Comparison of ENCODE assay signal across 18 cellular contexts in genomic region chr3:52719618-52720017, GRCh38.
"Had no signal": no experiment of that assay in that cellular context is flagged by ENCODE, and none has a peak within 500 bp of the region (broad histone marks: within the 10 kb centered on the region; RNA-seq: fewer than 3 reads in every experiment).

No MANE protein-coding gene starts in this region.

- DNase-seq: activated CD4-positive, alpha-beta T cell treated with anti-CD3 and anti-CD28 coated beads, Interleukin-2, amount 50 U/mL, for 4 hours; activated CD4-positive, CD25-positive, alpha-beta regulatory T cell treated with anti-CD3 and anti-CD28 coated beads, Interleukin-2, amount 50 U/mL, for 72 hours; activated gamma-delta T cell treated with Interleukin-2 at 50 U/mL for 16 hours; activated T-cell treated with anti-CD3 and anti-CD28 coated beads, Interleukin-2, amount 50 U/mL, for 72 hours; adrenal gland; cerebellar nuclear complex; cortex of kidney; effector CD8-positive, alpha-beta T cell; heart right ventricle; left ventricle myocardium inferior; stimulated activated CD4-positive, alpha-beta T cell treated with anti-CD3 and anti-CD28 coated beads, Interleukin-4, amount 100 ng/mL, for 24 hours had no signal

- H3K27ac ChIP-seq: adrenal gland, left ventricle myocardium inferior, parathyroid adenoma, thoracic aorta, VCaP had no signal

- H3K4me3 Mint-ChIP-seq: stimulated activated effector memory CD8-positive, alpha-beta T cell treated with anti-CD3 and anti-CD28 coated beads, Interleukin-12 subunit alpha, Interleukin-12 subunit beta, amount 100 ng/mL, for 72 hours had no signal

- H3K4me1 ChIP-seq: adrenal gland, left ventricle myocardium inferior had no signal

- H3K4me3 ChIP-seq: adrenal gland, heart right ventricle, left ventricle myocardium inferior, smooth muscle cell, thoracic aorta had no signal

- H3K27me3 ChIP-seq: adrenal gland, heart right ventricle had no signal

- H3K36me3 Mint-ChIP-seq: stimulated activated effector memory CD8-positive, alpha-beta T cell treated with anti-CD3 and anti-CD28 coated beads, Interleukin-12 subunit alpha, Interleukin-12 subunit beta, amount 100 ng/mL, for 72 hours had no signal

- H3K9me3 ChIP-seq: adrenal gland, thoracic aorta had no signal

- ATAC-seq: activated T-cell treated with anti-CD3 and anti-CD28 coated beads, Interleukin-2, amount 50 U/mL, for 72 hours; esophagus mucosa; heart right ventricle; sciatic nerve; stimulated activated effector memory CD8-positive, alpha-beta T cell treated with anti-CD3 and anti-CD28 coated beads, Interleukin-12 subunit alpha, Interleukin-12 subunit beta, amount 100 ng/mL, for 72 hours had no signal
